In the genomic region with DNA sequence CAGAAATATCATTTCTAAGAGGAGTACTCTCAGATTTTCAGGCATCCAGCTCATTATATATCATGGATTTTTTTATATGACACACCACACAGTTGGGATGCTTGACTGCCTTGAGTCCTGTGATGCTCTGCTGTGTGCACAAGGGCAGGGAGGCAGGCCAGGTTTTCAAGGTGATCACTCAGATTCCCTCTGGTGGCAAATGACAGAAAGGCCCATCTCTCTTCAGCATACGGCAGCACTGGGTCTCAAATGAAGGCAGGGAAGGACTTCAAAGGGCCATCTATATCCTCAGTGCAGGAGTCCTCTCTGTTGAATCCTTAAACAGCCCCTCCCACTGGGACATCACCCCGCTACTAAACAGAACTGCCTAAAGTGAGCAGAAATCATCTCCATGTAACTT, we compare ENCODE assay signal across 2 cellular contexts.
TF ChIP-seq lines count a peak whose summit lies in the region.

No MANE protein-coding gene starts in this region.

TF ChIP-seq in GM23338, 12 proteins besides CTCF, POLR2A, EP300 and RAD21 (continued from another document):
- TF ChIP-seq, protein P1, sequence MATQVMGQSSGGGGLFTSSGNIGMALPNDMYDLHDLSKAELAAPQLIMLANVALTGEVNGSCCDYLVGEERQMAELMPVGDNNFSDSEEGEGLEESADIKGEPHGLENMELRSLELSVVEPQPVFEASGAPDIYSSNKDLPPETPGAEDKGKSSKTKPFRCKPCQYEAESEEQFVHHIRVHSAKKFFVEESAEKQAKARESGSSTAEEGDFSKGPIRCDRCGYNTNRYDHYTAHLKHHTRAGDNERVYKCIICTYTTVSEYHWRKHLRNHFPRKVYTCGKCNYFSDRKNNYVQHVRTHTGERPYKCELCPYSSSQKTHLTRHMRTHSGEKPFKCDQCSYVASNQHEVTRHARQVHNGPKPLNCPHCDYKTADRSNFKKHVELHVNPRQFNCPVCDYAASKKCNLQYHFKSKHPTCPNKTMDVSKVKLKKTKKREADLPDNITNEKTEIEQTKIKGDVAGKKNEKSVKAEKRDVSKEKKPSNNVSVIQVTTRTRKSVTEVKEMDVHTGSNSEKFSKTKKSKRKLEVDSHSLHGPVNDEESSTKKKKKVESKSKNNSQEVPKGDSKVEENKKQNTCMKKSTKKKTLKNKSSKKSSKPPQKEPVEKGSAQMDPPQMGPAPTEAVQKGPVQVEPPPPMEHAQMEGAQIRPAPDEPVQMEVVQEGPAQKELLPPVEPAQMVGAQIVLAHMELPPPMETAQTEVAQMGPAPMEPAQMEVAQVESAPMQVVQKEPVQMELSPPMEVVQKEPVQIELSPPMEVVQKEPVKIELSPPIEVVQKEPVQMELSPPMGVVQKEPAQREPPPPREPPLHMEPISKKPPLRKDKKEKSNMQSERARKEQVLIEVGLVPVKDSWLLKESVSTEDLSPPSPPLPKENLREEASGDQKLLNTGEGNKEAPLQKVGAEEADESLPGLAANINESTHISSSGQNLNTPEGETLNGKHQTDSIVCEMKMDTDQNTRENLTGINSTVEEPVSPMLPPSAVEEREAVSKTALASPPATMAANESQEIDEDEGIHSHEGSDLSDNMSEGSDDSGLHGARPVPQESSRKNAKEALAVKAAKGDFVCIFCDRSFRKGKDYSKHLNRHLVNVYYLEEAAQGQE (IDR thresholded peaks at IDR 0.05; ENCODE audit: unreplicated experiment): no peak
- TF ChIP-seq POLR2AphosphoS5 (IDR thresholded peaks at IDR 0.05; ENCODE audit: low read depth) (no peak), ZNF331 (CRISPR knock-in tag; IDR thresholded peaks at IDR 0.05; ENCODE audit: low read depth) (no peak)
- TF ChIP-seq, protein P2, sequence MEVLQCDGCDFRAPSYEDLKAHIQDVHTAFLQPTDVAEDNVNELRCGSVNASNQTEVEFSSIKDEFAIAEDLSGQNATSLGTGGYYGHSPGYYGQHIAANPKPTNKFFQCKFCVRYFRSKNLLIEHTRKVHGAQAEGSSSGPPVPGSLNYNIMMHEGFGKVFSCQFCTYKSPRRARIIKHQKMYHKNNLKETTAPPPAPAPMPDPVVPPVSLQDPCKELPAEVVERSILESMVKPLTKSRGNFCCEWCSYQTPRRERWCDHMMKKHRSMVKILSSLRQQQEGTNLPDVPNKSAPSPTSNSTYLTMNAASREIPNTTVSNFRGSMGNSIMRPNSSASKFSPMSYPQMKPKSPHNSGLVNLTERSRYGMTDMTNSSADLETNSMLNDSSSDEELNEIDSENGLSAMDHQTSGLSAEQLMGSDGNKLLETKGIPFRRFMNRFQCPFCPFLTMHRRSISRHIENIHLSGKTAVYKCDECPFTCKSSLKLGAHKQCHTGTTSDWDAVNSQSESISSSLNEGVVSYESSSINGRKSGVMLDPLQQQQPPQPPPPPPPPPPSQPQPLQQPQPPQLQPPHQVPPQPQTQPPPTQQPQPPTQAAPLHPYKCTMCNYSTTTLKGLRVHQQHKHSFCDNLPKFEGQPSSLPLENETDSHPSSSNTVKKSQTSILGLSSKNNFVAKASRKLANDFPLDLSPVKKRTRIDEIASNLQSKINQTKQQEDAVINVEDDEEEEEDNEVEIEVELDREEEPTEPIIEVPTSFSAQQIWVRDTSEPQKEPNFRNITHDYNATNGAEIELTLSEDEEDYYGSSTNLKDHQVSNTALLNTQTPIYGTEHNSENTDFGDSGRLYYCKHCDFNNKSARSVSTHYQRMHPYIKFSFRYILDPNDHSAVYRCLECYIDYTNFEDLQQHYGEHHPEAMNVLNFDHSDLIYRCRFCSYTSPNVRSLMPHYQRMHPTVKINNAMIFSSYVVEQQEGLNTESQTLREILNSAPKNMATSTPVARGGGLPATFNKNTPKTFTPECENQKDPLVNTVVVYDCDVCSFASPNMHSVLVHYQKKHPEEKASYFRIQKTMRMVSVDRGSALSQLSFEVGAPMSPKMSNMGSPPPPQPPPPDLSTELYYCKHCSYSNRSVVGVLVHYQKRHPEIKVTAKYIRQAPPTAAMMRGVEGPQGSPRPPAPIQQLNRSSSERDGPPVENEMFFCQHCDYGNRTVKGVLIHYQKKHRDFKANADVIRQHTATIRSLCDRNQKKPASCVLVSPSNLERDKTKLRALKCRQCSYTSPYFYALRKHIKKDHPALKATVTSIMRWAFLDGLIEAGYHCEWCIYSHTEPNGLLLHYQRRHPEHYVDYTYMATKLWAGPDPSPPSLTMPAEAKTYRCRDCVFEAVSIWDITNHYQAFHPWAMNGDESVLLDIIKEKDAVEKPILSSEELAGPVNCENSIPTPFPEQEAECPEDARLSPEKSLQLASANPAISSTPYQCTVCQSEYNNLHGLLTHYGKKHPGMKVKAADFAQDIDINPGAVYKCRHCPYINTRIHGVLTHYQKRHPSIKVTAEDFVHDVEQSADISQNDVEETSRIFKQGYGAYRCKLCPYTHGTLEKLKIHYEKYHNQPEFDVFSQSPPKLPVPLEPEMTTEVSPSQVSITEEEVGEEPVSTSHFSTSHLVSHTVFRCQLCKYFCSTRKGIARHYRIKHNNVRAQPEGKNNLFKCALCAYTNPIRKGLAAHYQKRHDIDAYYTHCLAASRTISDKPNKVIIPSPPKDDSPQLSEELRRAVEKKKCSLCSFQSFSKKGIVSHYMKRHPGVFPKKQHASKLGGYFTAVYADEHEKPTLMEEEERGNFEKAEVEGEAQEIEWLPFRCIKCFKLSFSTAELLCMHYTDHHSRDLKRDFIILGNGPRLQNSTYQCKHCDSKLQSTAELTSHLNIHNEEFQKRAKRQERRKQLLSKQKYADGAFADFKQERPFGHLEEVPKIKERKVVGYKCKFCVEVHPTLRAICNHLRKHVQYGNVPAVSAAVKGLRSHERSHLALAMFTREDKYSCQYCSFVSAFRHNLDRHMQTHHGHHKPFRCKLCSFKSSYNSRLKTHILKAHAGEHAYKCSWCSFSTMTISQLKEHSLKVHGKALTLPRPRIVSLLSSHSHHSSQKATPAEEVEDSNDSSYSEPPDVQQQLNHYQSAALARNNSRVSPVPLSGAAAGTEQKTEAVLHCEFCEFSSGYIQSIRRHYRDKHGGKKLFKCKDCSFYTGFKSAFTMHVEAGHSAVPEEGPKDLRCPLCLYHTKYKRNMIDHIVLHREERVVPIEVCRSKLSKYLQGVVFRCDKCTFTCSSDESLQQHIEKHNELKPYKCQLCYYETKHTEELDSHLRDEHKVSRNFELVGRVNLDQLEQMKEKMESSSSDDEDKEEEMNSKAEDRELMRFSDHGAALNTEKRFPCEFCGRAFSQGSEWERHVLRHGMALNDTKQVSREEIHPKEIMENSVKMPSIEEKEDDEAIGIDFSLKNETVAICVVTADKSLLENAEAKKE (CRISPR knock-in tag; IDR thresholded peaks at IDR 0.05): no peak
- TF ChIP-seq, protein P3, sequence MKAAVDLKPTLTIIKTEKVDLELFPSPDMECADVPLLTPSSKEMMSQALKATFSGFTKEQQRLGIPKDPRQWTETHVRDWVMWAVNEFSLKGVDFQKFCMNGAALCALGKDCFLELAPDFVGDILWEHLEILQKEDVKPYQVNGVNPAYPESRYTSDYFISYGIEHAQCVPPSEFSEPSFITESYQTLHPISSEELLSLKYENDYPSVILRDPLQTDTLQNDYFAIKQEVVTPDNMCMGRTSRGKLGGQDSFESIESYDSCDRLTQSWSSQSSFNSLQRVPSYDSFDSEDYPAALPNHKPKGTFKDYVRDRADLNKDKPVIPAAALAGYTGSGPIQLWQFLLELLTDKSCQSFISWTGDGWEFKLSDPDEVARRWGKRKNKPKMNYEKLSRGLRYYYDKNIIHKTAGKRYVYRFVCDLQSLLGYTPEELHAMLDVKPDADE (IDR thresholded peaks at IDR 0.05): no peak

TF ChIP-seq in WTC11, 78 proteins besides CTCF, POLR2A, EP300 and RAD21 (continued from another document):
- TF ChIP-seq, protein P4, sequence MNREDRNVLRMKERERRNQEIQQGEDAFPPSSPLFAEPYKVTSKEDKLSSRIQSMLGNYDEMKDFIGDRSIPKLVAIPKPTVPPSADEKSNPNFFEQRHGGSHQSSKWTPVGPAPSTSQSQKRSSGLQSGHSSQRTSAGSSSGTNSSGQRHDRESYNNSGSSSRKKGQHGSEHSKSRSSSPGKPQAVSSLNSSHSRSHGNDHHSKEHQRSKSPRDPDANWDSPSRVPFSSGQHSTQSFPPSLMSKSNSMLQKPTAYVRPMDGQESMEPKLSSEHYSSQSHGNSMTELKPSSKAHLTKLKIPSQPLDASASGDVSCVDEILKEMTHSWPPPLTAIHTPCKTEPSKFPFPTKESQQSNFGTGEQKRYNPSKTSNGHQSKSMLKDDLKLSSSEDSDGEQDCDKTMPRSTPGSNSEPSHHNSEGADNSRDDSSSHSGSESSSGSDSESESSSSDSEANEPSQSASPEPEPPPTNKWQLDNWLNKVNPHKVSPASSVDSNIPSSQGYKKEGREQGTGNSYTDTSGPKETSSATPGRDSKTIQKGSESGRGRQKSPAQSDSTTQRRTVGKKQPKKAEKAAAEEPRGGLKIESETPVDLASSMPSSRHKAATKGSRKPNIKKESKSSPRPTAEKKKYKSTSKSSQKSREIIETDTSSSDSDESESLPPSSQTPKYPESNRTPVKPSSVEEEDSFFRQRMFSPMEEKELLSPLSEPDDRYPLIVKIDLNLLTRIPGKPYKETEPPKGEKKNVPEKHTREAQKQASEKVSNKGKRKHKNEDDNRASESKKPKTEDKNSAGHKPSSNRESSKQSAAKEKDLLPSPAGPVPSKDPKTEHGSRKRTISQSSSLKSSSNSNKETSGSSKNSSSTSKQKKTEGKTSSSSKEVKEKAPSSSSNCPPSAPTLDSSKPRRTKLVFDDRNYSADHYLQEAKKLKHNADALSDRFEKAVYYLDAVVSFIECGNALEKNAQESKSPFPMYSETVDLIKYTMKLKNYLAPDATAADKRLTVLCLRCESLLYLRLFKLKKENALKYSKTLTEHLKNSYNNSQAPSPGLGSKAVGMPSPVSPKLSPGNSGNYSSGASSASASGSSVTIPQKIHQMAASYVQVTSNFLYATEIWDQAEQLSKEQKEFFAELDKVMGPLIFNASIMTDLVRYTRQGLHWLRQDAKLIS (CRISPR knock-in tag; IDR thresholded peaks at IDR 0.05; ENCODE audit: borderline replicate concordance): no peak
- no peak for TF ChIP-seq ZNF317 (CRISPR knock-in tag; IDR thresholded peaks at IDR 0.05; ENCODE audit: borderline replicate concordance, low read depth)
TF ChIP-seq in WTC11: peak in this region for 0.
